1 cellular context compared by ENCODE assay signal in the genomic region with DNA sequence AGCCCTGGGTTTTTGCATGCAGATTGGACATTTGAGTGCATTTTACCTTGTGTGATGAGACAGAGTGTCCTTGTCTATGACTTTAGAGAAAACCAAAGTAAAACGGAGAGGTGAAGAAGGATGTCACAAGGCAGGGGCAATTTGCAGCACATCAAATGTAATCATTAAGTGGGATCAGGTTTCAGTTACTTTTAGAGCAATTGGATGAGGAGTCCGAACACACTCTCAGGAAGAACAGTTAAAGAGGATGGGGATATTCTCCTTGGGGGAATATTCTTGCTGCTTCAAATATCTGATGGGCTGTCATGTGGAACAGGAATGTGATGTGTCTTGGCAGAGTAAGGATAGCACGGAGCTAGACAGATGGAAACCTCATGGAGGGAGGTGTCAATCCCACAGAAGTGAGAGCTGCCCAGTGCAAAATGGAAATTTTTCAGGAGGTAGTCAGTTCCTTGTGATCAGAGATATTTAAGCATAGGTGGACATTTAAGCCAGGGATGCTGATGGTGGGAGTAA.
TF ChIP-seq lines count a peak whose summit lies in the region.

No MANE protein-coding gene starts in this region.

TF ChIP-seq in H1, 55 proteins besides CTCF, POLR2A, EP300 and RAD21 (continued from another document):
- TF ChIP-seq, protein P1, sequence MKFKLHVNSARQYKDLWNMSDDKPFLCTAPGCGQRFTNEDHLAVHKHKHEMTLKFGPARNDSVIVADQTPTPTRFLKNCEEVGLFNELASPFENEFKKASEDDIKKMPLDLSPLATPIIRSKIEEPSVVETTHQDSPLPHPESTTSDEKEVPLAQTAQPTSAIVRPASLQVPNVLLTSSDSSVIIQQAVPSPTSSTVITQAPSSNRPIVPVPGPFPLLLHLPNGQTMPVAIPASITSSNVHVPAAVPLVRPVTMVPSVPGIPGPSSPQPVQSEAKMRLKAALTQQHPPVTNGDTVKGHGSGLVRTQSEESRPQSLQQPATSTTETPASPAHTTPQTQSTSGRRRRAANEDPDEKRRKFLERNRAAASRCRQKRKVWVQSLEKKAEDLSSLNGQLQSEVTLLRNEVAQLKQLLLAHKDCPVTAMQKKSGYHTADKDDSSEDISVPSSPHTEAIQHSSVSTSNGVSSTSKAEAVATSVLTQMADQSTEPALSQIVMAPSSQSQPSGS (IDR thresholded peaks at IDR 0.05; ENCODE audit: low read length): no peak
- TF ChIP-seq JUN (IDR thresholded peaks at IDR 0.05; ENCODE audit: low read depth, low read length): no peak
- TF ChIP-seq SIX5 (IDR thresholded peaks at IDR 0.05; ENCODE audit: low read depth, low read length): no peak
- TF ChIP-seq ZNF274 (IDR thresholded peaks at IDR 0.05; ENCODE audit: borderline replicate concordance, extremely low read depth, low read length): no peak
- no peak for TF ChIP-seq EZH2 (IDR thresholded peaks at IDR 0.05; ENCODE audit: low read depth, low read length, severe bottlenecking)
- TF ChIP-seq KDM4A (IDR thresholded peaks at IDR 0.05; ENCODE audit: low read depth, low read length, severe bottlenecking): no peak
TF ChIP-seq in H1: peak in this region for 0.
